ENCODE assay signal across 26 cellular contexts in genomic region chr14:88556581-88556980, GRCh38. TPM values are rescaled to one million over a fixed set of nuclear protein-coding genes. Genes with fewer than 3 reads are reported as not detected.
DNase-seq lines count a peak whose midpoint lies in the region; ATAC-seq, FAIRE-seq and TF ChIP-seq lines count a peak whose summit lies in the region.
"Had no signal": no experiment of that assay in that cellular context is flagged by ENCODE, and none has a peak within 500 bp of the region (broad histone marks: within the 10 kb centered on the region; RNA-seq: fewer than 3 reads in every experiment).

No MANE protein-coding gene starts in this region.

- H3K4me1 Mint-ChIP-seq in MCF 10A (ENCODE audit: insufficient read depth, unreplicated experiment) (no peaks in the 10 kb centered on the region), mesothelial cell of epicardium (peaks cover 36% of the 10 kb centered on the region), type B pancreatic cell (ENCODE audit: unreplicated experiment) (peaks cover 29% of the 10 kb centered on the region)

- WGBS in GM12878 (ENCODE audit: insufficient coverage, insufficient replicate concordance, low lambda C conversion rate, missing lambda C conversion rate) = 9% methylated on average over 3 of the region's 3 CpGs

- peak overlapping the region; percentile 70 for H3K27ac Mint-ChIP-seq in MCF 10A (ENCODE audit: low read depth, unreplicated experiment)
- peak overlapping the region; percentile 18 for H3K27ac Mint-ChIP-seq in mesothelial cell of epicardium
- H3K27ac Mint-ChIP-seq in type B pancreatic cell = peak overlapping the region; percentile 93
- H3K27ac Mint-ChIP-seq: activated CD4-positive, alpha-beta T cell treated with anti-CD3 and anti-CD28 coated beads, Interleukin-2, amount 10 ng/mL, durations not matched to agents 24 days and 14 days; GM23338; stimulated activated naive CD8-positive, alpha-beta T cell treated with anti-CD3 and anti-CD28 coated beads, Interleukin-15, Interleukin-2, amounts not matched to agents 100 ng/mL and 50 ng/mL, for 24 hours; T-helper 1 cell treated with Interleukin-12 subunit alpha and Interleukin-12 subunit beta and Interleukin-4 antibody, amounts not matched to agents 30 μg/mL and 1 μg/mL, for 36 hours had no signal

- no peaks in the 10 kb centered on the region for H3K79me2 ChIP-seq in GM12878 (ENCODE audit: control insufficient read depth, insufficient read depth, low read length)

- CTCF ChIA-PET in MCF 10A (lab: Yijun Ruan, JAX) = interaction anchor here (0.7 to 1.4 kb wide), 2 partner anchors 166 to 367 kb away, joined by 3 to 6 read pairs; no protein-coding TSS in a partner anchor
- CTCF ChIA-PET in GM12878 (lab: Yijun Ruan, JAX) = interaction anchor here (1.0 to 1.5 kb wide), 2 partner anchors 111 to 367 kb away, joined by 3 to 4 read pairs; no protein-coding TSS in a partner anchor
- CTCF ChIA-PET in RWPE1 (lab: Yijun Ruan, JAX) = interaction anchor here (0.6 to 0.8 kb wide), 3 partner anchors 34 to 837 kb away, joined by 3 to 4 read pairs (median 3); no protein-coding TSS in a partner anchor

- H3K9me3 Mint-ChIP-seq in MCF 10A (ENCODE audit: unreplicated experiment) = no peaks in the 10 kb centered on the region
- H3K9me3 Mint-ChIP-seq in mesothelial cell of epicardium = no peaks in the 10 kb centered on the region
- H3K9me3 Mint-ChIP-seq in type B pancreatic cell = no peaks in the 10 kb centered on the region
- H3K9me3 Mint-ChIP-seq: activated CD4-positive, alpha-beta T cell treated with anti-CD3 and anti-CD28 coated beads, Interleukin-2, amount 10 ng/mL, durations not matched to agents 24 days and 14 days; GM23338; stimulated activated naive CD8-positive, alpha-beta T cell treated with anti-CD3 and anti-CD28 coated beads, Interleukin-15, Interleukin-2, amounts not matched to agents 100 ng/mL and 50 ng/mL, for 24 hours; T-helper 1 cell treated with Interleukin-12 subunit alpha and Interleukin-12 subunit beta and Interleukin-4 antibody, amounts not matched to agents 30 μg/mL and 1 μg/mL, for 36 hours had no signal

- H3K4me2 ChIP-seq in GM12878 (ENCODE audit: control insufficient read depth, insufficient read depth) = no peak overlapping the region

- TF ChIP-seq CTCF in MCF 10A (IDR thresholded peaks at IDR 0.05; ENCODE audit: unreplicated experiment) (no peak), breast epithelium (IDR thresholded peaks at IDR 0.05) (no peak), GM12878 (IDR thresholded peaks at IDR 0.05 in 2 of 3, conservative IDR thresholded peaks at IDR 0.05 in 1 of 3; ENCODE audit: control insufficient read depth in 2 of 3, extremely low read depth in 1 of 3, insufficient read depth in 1 of 3, low read depth in 3 of 3, low read length in 3 of 3) (no peak), mesothelial cell of epicardium (IDR thresholded peaks at IDR 0.05; ENCODE audit: unreplicated experiment) (no peak), type B pancreatic cell (conservative IDR thresholded peaks at IDR 0.05) (no peak), GM20000 (IDR thresholded peaks at IDR 0.05; ENCODE audit: extremely low read depth, missing control alignments) (no peak), RWPE1 (conservative IDR thresholded peaks at IDR 0.05; ENCODE audit: low read depth) (no peak)

- BruUV-seq in MCF 10A (replicated peaks; lab: Mats Ljungman, UMichigan) (no TSS peak), GM12878 (replicated peaks; lab: Mats Ljungman, UMichigan) (no TSS peak)

- no peak overlapping the region for H2AFZ ChIP-seq in GM12878 (ENCODE audit: control insufficient read depth, low read depth, low read length)

- H3K4me1 ChIP-seq in breast epithelium (peaks cover 0 to 4% of the 10 kb centered on the region in 2 donors), GM12878 (ENCODE audit: control insufficient read depth, insufficient read depth, low read length) (no peaks in the 10 kb centered on the region)
- H3K4me1 ChIP-seq: BE2C, colonic mucosa had no signal

- FAIRE-seq in GM12878 (lab: Jason Lieb, UNC) (no peak), H54 (lab: Jason Lieb, UNC) (no peak)

- no peaks in the 10 kb centered on the region for H3K9me3 ChIP-seq in breast epithelium
- no peaks in the 10 kb centered on the region for H3K9me3 ChIP-seq in GM12878 (replicated peaks; ENCODE audit: control insufficient read depth, insufficient read depth, low read length)
- H3K9me3 ChIP-seq: BE2C, body of pancreas, Caco-2, colonic mucosa, thyroid gland had no signal

- no peaks in the 10 kb centered on the region for H3K36me3 ChIP-seq in breast epithelium
- H3K36me3 ChIP-seq in GM12878 (ENCODE audit: control insufficient read depth in 2 of 2, insufficient read depth in 2 of 2, low read length in 1 of 2) = no peaks in the 10 kb centered on the region
- H3K36me3 ChIP-seq: BE2C, colonic mucosa, thyroid gland had no signal

- TF ChIP-seq POLR2A in breast epithelium (IDR thresholded peaks at IDR 0.05) (no peak), GM12878 (IDR thresholded peaks at IDR 0.05; ENCODE audit: low read depth, low read length) (no peak), H54 (IDR thresholded peaks at IDR 0.05; ENCODE audit: low read depth, low read length) (no peak)

- H3K27me3 ChIP-seq in breast epithelium (no peaks in the 10 kb centered on the region), GM12878 (replicated peaks in 1 of 2; ENCODE audit: control insufficient read depth in 2 of 2, insufficient read depth in 2 of 2, low read length in 1 of 2) (peaks cover 4 to 23% of the 10 kb centered on the region in 2 experiments)
- H3K27me3 ChIP-seq: body of pancreas, colonic mucosa, thyroid gland had no signal

- POLR2A ChIA-PET in MCF 10A (lab: Yijun Ruan, JAX) = no interaction called here
- POLR2A ChIA-PET in GM12878 (lab: Charles Lee) = no interaction called here
- POLR2A ChIA-PET in RWPE1 (lab: Yijun Ruan, JAX; ENCODE audit: low non-redundant PET) = no interaction called here

- no peaks in the 10 kb centered on the region for H3K27me3 Mint-ChIP-seq in MCF 10A (ENCODE audit: insufficient read depth, unreplicated experiment)
- H3K27me3 Mint-ChIP-seq in mesothelial cell of epicardium (ENCODE audit: low read depth) = no peaks in the 10 kb centered on the region
- peaks cover 3% of the 10 kb centered on the region for H3K27me3 Mint-ChIP-seq in type B pancreatic cell

- in situ Hi-C loops in GM12878 (cut with MboI) = no loop called here

- intact Hi-C loops in MCF 10A (cut with micrococcal nuclease) = loop anchor here (10.0 kb wide), 1 partner anchor 542 kb away; no protein-coding TSS in a partner anchor
- intact Hi-C loops in breast epithelium (cut with DNase I; ENCODE audit: low total_unique reads) = no loop called here
- intact Hi-C loops in GM12878 (cut with micrococcal nuclease; ENCODE audit: unreplicated experiment) = no loop called here

- no peak overlapping the region for H3K9ac ChIP-seq in GM12878 (ENCODE audit: control insufficient read depth, insufficient read depth, low read length)

- H3K27ac ChIP-seq in breast epithelium (no peak overlapping the region), GM12878 (ENCODE audit: control insufficient read depth, insufficient read depth) (no peak overlapping the region), RWPE1 (no peak overlapping the region)
- H3K27ac ChIP-seq: body of pancreas, colonic mucosa, VCaP had no signal

- DNase-seq in MCF 10A (ENCODE audit: unreplicated experiment) (no peak), breast epithelium (ENCODE audit: low spot score in 2 of 2) (no peak), GM12878 (ENCODE audit: low read depth, low spot score) (no peak), mesothelial cell of epicardium (ENCODE audit: low spot score in 2 of 2, unreplicated experiment in 2 of 2) (no peak), type B pancreatic cell (ENCODE audit: extremely low spot score, unreplicated experiment) (no peak), GM20000 (ENCODE audit: low spot score) (no peak), H54 (ENCODE audit: insufficient read length, low spot score) (no peak), RWPE1 (ENCODE audit: low spot score) (no peak)
- DNase-seq: BE2C; body of pancreas; Caco-2; colonic mucosa; DND-41; head of caudate nucleus; midbrain; NCI-H1417; NCI-H2081 treated with DMSO at 0.1 percent for 48 hours; SIG-M5; stimulated activated CD4-positive, alpha-beta T cell treated with anti-CD3 and anti-CD28 coated beads, Interleukin-4, amount 100 ng/mL, for 4 hours; thyroid gland had no signal

- no peak for TF ChIP-seq EP300 in GM12878 (IDR thresholded peaks at IDR 0.05; ENCODE audit: borderline replicate concordance in 1 of 2, control insufficient read depth in 1 of 2, low read depth in 2 of 2, low read length in 2 of 2)

- SMC1A ChIA-PET in GM12878 (lab: Charles Lee; ENCODE audit: uncharacterized antibody, unreplicated experiment) = interaction anchor here (0.8 to 1.2 kb wide), 2 partner anchors 62 to 65 kb away, joined by 3 read pairs; no protein-coding TSS in a partner anchor

- H3K36me3 Mint-ChIP-seq in MCF 10A (ENCODE audit: insufficient read depth, unreplicated experiment) (no peaks in the 10 kb centered on the region), mesothelial cell of epicardium (no peaks in the 10 kb centered on the region), type B pancreatic cell (no peaks in the 10 kb centered on the region)

- H3K4me3 ChIP-seq in breast epithelium (no peak overlapping the region), GM12878 (no peak overlapping the region)
- H3K4me3 ChIP-seq: body of pancreas, colonic mucosa, GM23338, thyroid gland had no signal

- H4K20me1 ChIP-seq in GM12878 (ENCODE audit: control insufficient read depth, insufficient read depth) = no peaks in the 10 kb centered on the region

- H3K4me3 Mint-ChIP-seq in MCF 10A (ENCODE audit: unreplicated experiment) (peak overlapping the region; percentile 13), mesothelial cell of epicardium (no peak overlapping the region), type B pancreatic cell (peak overlapping the region; percentile 67)
- H3K4me3 Mint-ChIP-seq: activated CD4-positive, alpha-beta T cell treated with anti-CD3 and anti-CD28 coated beads, Interleukin-2, amount 10 ng/mL, durations not matched to agents 24 days and 14 days; T-helper 1 cell treated with Interleukin-12 subunit alpha and Interleukin-12 subunit beta and Interleukin-4 antibody, amounts not matched to agents 30 μg/mL and 1 μg/mL, for 36 hours had no signal

- TF ChIP-seq RAD21 in GM12878 (IDR thresholded peaks at IDR 0.05; ENCODE audit: insufficient read depth, low read depth, low read length) = no peak

- RAD21 ChIA-PET in GM12878 (lab: Charles Lee; ENCODE audit: unreplicated experiment) = no interaction called here

- ATAC-seq in GM12878 = 0 out of 3 replicates have a peak, but pooled peaks have one; percentile 13
- ATAC-seq: body of pancreas, GM23338, left lobe of liver had no signal

RNA-seq across cellular contexts. Expression of gene PTPN21, which starts 1.8 kb away (rescaled TPM):
- total RNA-seq in MCF 10A (2022) (15.7 and 18.1 TPM in 2 replicates), breast epithelium (10 to 100 TPM; 14.4 to 18.1 (median 14.5) TPM), GM12878 (2014; rRNA removed) (0.05 and 0.06 TPM in 2 replicates), GM12878 (2014; rRNA removed; fragmentation: Illumina TruSeq; extraction: Trizol) (0.04 TPM in 1 of 2 replicates, not detected in the other), GM12878 (2021) (0.08 and 0.23 TPM in 2 replicates), mesothelial cell of epicardium (31.3 to 34.0 TPM (median 31.5 TPM) in 3 replicates), type B pancreatic cell (ENCODE audit: low replicate concordance) (19.6 and 21.4 TPM in 2 replicates)
- not detected in 2 replicates for total RNA-seq in GM12878 (2013; cell fraction: nucleolus; rRNA removed)
- polyA plus RNA-seq in GM12878 (2011; ENCODE audit: low read depth) = 0.04 TPM
- polyA plus RNA-seq in GM12878 (2011; rRNA removed) (0.01 TPM in 1 of 2 replicates, not detected in the other), GM12878 (2014; fragmentation: Illumina TruSeq; extraction: Trizol) (0.03 TPM in 2 replicates), GM12878 (2014; fragmentation: Nextera tagmentation; extraction: Ambion mirVana) (not detected), GM12878 (2014; rRNA removed) (0.04 and 0.33 TPM in 2 replicates), GM12878 (2016; fragmentation: Nextera tagmentation; extraction: Ambion mirVana) (under 1 TPM in 1 of 2 experiments, not detected in 1; 0.11 TPM)
- polyA plus RNA-seq in GM12878 (2011; cell fraction: cytosol; rRNA removed) = 0.01 and 0.05 TPM in 2 replicates
- polyA plus RNA-seq in GM12878 (2011; cell fraction: nucleus; rRNA removed) = 0.04 and 0.16 TPM in 2 replicates
- 0.11 and 0.15 TPM in 2 replicates for polyA plus RNA-seq in GM12878 (2012)
- 0.15 TPM in 1 of 2 replicates, not detected in the other for polyA minus RNA-seq in GM12878 (2011; rRNA and poly(A)+ RNA removed)
- polyA minus RNA-seq in GM12878 (2011; cell fraction: cytosol; rRNA and poly(A)+ RNA removed) = not detected in 2 replicates
- polyA minus RNA-seq in GM12878 (2011; cell fraction: nucleus; rRNA and poly(A)+ RNA removed) = 0.12 TPM in 1 of 2 replicates, not detected in the other

RNA-seq across cellular contexts. Expression of gene ZC3H14, which starts 6.3 kb away (rescaled TPM):
- total RNA-seq in MCF 10A (2022) (64.5 and 72.6 TPM in 2 replicates), breast epithelium (100 to 1,000 TPM in 1 of 3 donors, 10 to 100 TPM in 2; 75.7 to 102 (median 76.7) TPM), GM12878 (2014; rRNA removed) (42.7 and 55.0 TPM in 2 replicates), GM12878 (2014; rRNA removed; fragmentation: Illumina TruSeq; extraction: Trizol) (46.5 and 56.1 TPM in 2 replicates), GM12878 (2021) (37.6 and 41.2 TPM in 2 replicates), mesothelial cell of epicardium (83.5 to 88.6 TPM (median 85.0 TPM) in 3 replicates), type B pancreatic cell (ENCODE audit: low replicate concordance) (58.5 and 90.0 TPM in 2 replicates)
- 90.7 and 104 TPM in 2 replicates for total RNA-seq in GM12878 (2013; cell fraction: nucleolus; rRNA removed)
- polyA plus RNA-seq in GM12878 (2011; ENCODE audit: low read depth) = 36.6 TPM
- polyA plus RNA-seq in GM12878 (2011; rRNA removed) (97.1 and 99.1 TPM in 2 replicates), GM12878 (2014; fragmentation: Illumina TruSeq; extraction: Trizol) (63.0 and 76.4 TPM in 2 replicates), GM12878 (2014; fragmentation: Nextera tagmentation; extraction: Ambion mirVana) (10 to 100 TPM; 17.9 to 19.7 TPM), GM12878 (2014; rRNA removed) (27.0 and 34.5 TPM in 2 replicates), GM12878 (2016; fragmentation: Nextera tagmentation; extraction: Ambion mirVana) (10 to 100 TPM; 52.4 to 55.0 TPM)
- 69.8 and 84.5 TPM in 2 replicates for polyA plus RNA-seq in GM12878 (2011; cell fraction: cytosol; rRNA removed)
- 93.9 and 98.5 TPM in 2 replicates for polyA plus RNA-seq in GM12878 (2011; cell fraction: nucleus; rRNA removed)
- 24.0 and 31.0 TPM in 2 replicates for polyA plus RNA-seq in GM12878 (2012)
- 96.1 and 169 TPM in 2 replicates for polyA minus RNA-seq in GM12878 (2011; rRNA and poly(A)+ RNA removed)
- 36.9 and 39.0 TPM in 2 replicates for polyA minus RNA-seq in GM12878 (2011; cell fraction: cytosol; rRNA and poly(A)+ RNA removed)
- 18.7 and 26.8 TPM in 2 replicates for polyA minus RNA-seq in GM12878 (2011; cell fraction: nucleus; rRNA and poly(A)+ RNA removed)

Comparison
In these comparisons a context has a peak if more than half of its experiments do, and no peak if none do; other contexts are left out.
1. H3K27ac Mint-ChIP-seq: peak in every context shown above with its lines; median percentile 93 in type B pancreatic cell; 70 in MCF 10A; 18 in mesothelial cell of epicardium.
2. RNA of gene PTPN21, which starts 1.8 kb away (total RNA-seq): 31.3 to 34.0 TPM in mesothelial cell of epicardium, 19.6 to 21.4 TPM in type B pancreatic cell, 15.7 to 18.1 TPM in MCF 10A and 14.4 to 18.1 TPM in breast epithelium; 0.04 to 0.23 TPM in GM12878; every median in the first group is over 10 times any median in the second.